ENCODE assay signal across 16 cellular contexts in the genomic region with DNA sequence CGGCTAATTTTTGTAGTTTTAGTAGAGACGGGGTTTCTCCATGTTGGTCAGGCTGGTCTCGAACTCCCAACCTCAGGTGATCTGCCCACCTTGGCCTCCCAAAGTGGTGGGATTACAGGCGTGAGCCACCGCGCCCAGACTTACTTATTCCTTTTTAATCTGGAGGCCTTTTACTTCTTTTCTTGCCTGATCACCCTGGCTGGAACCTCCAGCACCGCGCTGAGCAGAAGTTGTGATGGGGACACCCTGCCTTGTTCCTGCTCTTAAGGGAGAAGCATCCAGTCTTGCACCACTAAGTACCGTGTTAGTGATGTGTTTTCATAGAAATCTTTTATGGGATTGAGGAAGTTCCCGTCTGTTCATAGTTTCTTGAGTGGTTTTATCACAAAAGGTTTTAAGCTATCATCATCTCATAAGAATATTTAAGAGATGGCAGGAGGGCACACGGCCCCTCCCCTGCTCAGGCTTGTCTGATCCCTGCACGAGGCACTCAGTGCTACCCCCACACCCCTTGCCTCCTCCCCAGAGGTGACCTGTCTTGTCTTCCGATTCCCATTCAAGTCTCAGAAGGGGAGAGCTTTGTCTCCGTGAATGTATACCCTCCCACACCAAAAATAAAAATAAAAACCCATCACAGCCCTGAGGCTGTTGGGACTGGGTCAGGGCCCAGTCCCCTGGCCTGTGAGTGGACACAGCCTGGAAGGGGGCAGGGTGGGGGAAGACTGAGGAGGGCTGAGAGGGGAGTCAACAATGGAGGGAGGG.
DNase-seq lines count a peak whose midpoint lies in the region; ATAC-seq and TF ChIP-seq lines count a peak whose summit lies in the region.
"Had no signal": no experiment of that assay in that cellular context is flagged by ENCODE, and none has a peak within 500 bp of the region (broad histone marks: within the 10 kb centered on the region; RNA-seq: fewer than 3 reads in every experiment).

No MANE protein-coding gene starts in this region.

- peaks cover 16% of the 10 kb centered on the region for H3K4me1 ChIP-seq in Panc1 (ENCODE audit: control insufficient read depth, insufficient read depth, low read length)
- H3K4me1 ChIP-seq in left lung, result no peaks in the 10 kb centered on the region
- H3K4me1 ChIP-seq: right lobe of liver had no signal

- peak overlapping the region; percentile 81 for H3K27ac ChIP-seq in Panc1 (ENCODE audit: low read length)
- no peak overlapping the region for H3K27ac ChIP-seq in left lung
- H3K27ac ChIP-seq: right lobe of liver had no signal

- H3K4me3 ChIP-seq in Panc1 (ENCODE audit: low read depth in 2 of 2, low read length in 2 of 2) (no peak overlapping the region), left lung (no peak overlapping the region)
- H3K4me3 ChIP-seq: right lobe of liver had no signal

- in situ Hi-C loops in Panc1 (cut with HindIII; ENCODE audit: low pct_unique_long_range_greater_than_20kb, low sequenced_read_pairs), result no loop called here

- H3K36me3 ChIP-seq in Panc1 (ENCODE audit: control insufficient read depth, insufficient read depth, low read length) (no peaks in the 10 kb centered on the region), left lung (no peaks in the 10 kb centered on the region)
- H3K36me3 ChIP-seq: right lobe of liver had no signal

- BruUV-seq in Panc1 (replicated peaks; lab: Mats Ljungman, UMichigan), result no TSS peak

- DNase-seq in SKM-1 treated with dmso at 0.1 percent for 144 hours (lab: John Stamatoyannopoulos, UW; ENCODE audit: unreplicated experiment), result peak; percentile 48
- no peak for DNase-seq in SKM-1 (lab: John Stamatoyannopoulos, UW; ENCODE audit: unreplicated experiment)
- no peak for DNase-seq in Panc1 (ENCODE audit: low read depth, low spot score)
- peak; percentile 32 to 57 for DNase-seq in left lung
- DNase-seq in type B pancreatic cell (ENCODE audit: extremely low spot score, unreplicated experiment), result peak; percentile 24
- DNase-seq in NCI-H1930 (lab: John Stamatoyannopoulos, UW), result no peak
- no peak for DNase-seq in GM20000 (ENCODE audit: low spot score)
- DNase-seq: activated B cell treated with CpG ODN at 0.5 μM for 24 hours; CD8-positive, alpha-beta memory T cell; GF-D8; left cardiac atrium; NCI-H146; stimulated activated naive CD4-positive, alpha-beta T cell had no signal

- CTCF ChIA-PET in Panc1 (lab: Charles Lee), result no interaction called here

- no peaks in the 10 kb centered on the region for H3K9me3 Mint-ChIP-seq in type B pancreatic cell
- H3K9me3 Mint-ChIP-seq: activated B cell treated with CpG ODN at 0.5 μM for 24 hours; CD8-positive, alpha-beta memory T cell; nephron had no signal

- H3K27me3 ChIP-seq in Panc1 (ENCODE audit: control insufficient read depth, insufficient read depth, low read length) (no peaks in the 10 kb centered on the region), left lung (no peaks in the 10 kb centered on the region)
- H3K27me3 ChIP-seq: right lobe of liver had no signal

- TF ChIP-seq CTCF in Panc1 (IDR thresholded peaks at IDR 0.05) (no peak), left lung (IDR thresholded peaks at IDR 0.05) (no peak), type B pancreatic cell (conservative IDR thresholded peaks at IDR 0.05) (no peak), GM20000 (IDR thresholded peaks at IDR 0.05; ENCODE audit: extremely low read depth, missing control alignments) (no peak)

- peaks cover 24% of the 10 kb centered on the region for H3K4me1 Mint-ChIP-seq in type B pancreatic cell (ENCODE audit: unreplicated experiment)
- H3K4me1 Mint-ChIP-seq: CD8-positive, alpha-beta memory T cell had no signal

- H3K36me3 Mint-ChIP-seq in type B pancreatic cell, result no peaks in the 10 kb centered on the region
- H3K36me3 Mint-ChIP-seq: CD8-positive, alpha-beta memory T cell had no signal

- peak; percentile 17 for ATAC-seq in Panc1
- no peak for ATAC-seq in left lung
- no peak for ATAC-seq in HG03097 (IDR thresholded peaks at IDR 0.05; ENCODE audit: low FRiP score, unreplicated experiment)

- no peak overlapping the region for H3K4me3 Mint-ChIP-seq in type B pancreatic cell
- H3K4me3 Mint-ChIP-seq: activated B cell treated with CpG ODN at 0.5 μM for 24 hours; CD8-positive, alpha-beta memory T cell; nephron had no signal

- H3K9me3 ChIP-seq in Panc1 (ENCODE audit: control insufficient read depth, insufficient read depth, low read depth, low read length) (no peaks in the 10 kb centered on the region), left lung (no peaks in the 10 kb centered on the region)
- H3K9me3 ChIP-seq: right lobe of liver had no signal

- peak overlapping the region; percentile 96 for H3K27ac Mint-ChIP-seq in type B pancreatic cell
- H3K27ac Mint-ChIP-seq: activated B cell treated with CpG ODN at 0.5 μM for 24 hours had no signal

- POLR2A ChIA-PET in Panc1 (lab: Charles Lee), result no interaction called here

- no peaks in the 10 kb centered on the region for H3K27me3 Mint-ChIP-seq in type B pancreatic cell
- H3K27me3 Mint-ChIP-seq: activated B cell treated with CpG ODN at 0.5 μM for 24 hours had no signal

- intact Hi-C loops in Panc1 (cut with micrococcal nuclease; ENCODE audit: unreplicated experiment), result no loop called here
- intact Hi-C loops in left lung (cut with DNase I), result no loop called here

Comparison
In these comparisons a context has a peak if more than half of its experiments do, and no peak if none do; other contexts are left out.
1. DNase-seq: peak in SKM-1 treated with dmso at 0.1 percent for 144 hours (single experiment), left lung (2 of 2) and type B pancreatic cell (single experiment); none in SKM-1 (single experiment), Panc1 (single experiment), NCI-H1930 (0 of 2) and GM20000 (single experiment).